ENCODE assay signal across 14 cellular contexts in the genomic region with DNA sequence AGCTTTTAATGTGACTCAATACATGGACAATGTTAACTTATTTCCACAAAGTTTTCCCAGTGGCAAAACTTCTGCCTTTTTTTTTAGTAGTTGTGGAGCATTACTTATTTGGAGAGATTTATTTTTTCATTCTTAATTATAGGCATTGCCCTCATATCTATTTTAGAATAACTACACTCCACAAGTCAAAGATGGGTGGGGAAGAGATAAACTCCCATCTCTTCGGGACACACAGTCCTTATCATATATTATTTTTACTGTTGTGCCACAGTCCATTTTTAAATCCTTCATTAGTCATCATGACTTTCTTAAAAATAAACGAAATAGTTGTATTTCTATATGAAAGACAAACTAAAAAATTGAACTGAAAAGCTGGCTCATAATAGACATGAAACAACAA. TPM values are rescaled to one million over a fixed set of nuclear protein-coding genes. Genes with fewer than 3 reads are reported as not detected.
DNase-seq lines count a peak whose midpoint lies in the region; ATAC-seq and TF ChIP-seq lines count a peak whose summit lies in the region.
"Had no signal": no experiment of that assay in that cellular context is flagged by ENCODE, and none has a peak within 500 bp of the region (broad histone marks: within the 10 kb centered on the region; RNA-seq: fewer than 3 reads in every experiment).

No MANE protein-coding gene starts in this region.

- peak overlapping the region; percentile 40 to 70 for H3K27ac ChIP-seq in breast epithelium
- peak overlapping the region; percentile 37 to 79 for H3K27ac ChIP-seq in right atrium auricular region
- peak overlapping the region; percentile 85 for H3K27ac ChIP-seq in psoas muscle
- H3K27ac ChIP-seq in uterus = peak overlapping the region; percentile 63 to 69

- 8 to 23% (median 13%) methylated on average over 2 of the region's 2 CpGs for WGBS in psoas muscle, 3 donors

- DNase-seq in breast epithelium (ENCODE audit: low spot score in 2 of 2) = no peak
- DNase-seq in right atrium auricular region (ENCODE audit: low spot score) = no peak
- no peak for DNase-seq in psoas muscle
- no peak for DNase-seq in uterus
- no peak for DNase-seq in stimulated activated CD4-positive, alpha-beta T cell treated with anti-CD3 and anti-CD28 coated beads, Interleukin-15, amount 100 ng/mL, for 24 hours
- no peak for DNase-seq in cerebellar cortex (ENCODE audit: low spot score)
- no peak for DNase-seq in DMS79 (lab: John Stamatoyannopoulos, UW)
- DNase-seq: activated B cell treated with CpG ODN at 0.5 μM for 24 hours; CD4-positive, alpha-beta memory T cell; central memory CD4-positive, alpha-beta T cell; EL; NCI-H187; NCI-H526 treated with DMSO at 0.1 percent for 48 hours; occipital lobe had no signal

- no peaks in the 10 kb centered on the region for H3K27me3 ChIP-seq in breast epithelium
- H3K27me3 ChIP-seq in right atrium auricular region = no peaks in the 10 kb centered on the region
- no peaks in the 10 kb centered on the region for H3K27me3 ChIP-seq in psoas muscle (ENCODE audit: insufficient read depth in 3 of 3, low read length in 2 of 3)
- no peaks in the 10 kb centered on the region for H3K27me3 ChIP-seq in uterus

- H3K4me3 ChIP-seq in breast epithelium (peak overlapping the region; percentile 24 to 57 (median 43)), right atrium auricular region (peak overlapping the region; percentile 41 to 42), psoas muscle (peak overlapping the region; percentile 64), uterus (peak overlapping the region; percentile 24 to 28)

- intact Hi-C loops in breast epithelium (cut with DNase I; ENCODE audit: low total_unique reads) (no loop called here), psoas muscle (cut with DNase I) (loop anchor here in 1 of 2 donors (5.0 kb wide), 1 partner anchor 127 kb away; no protein-coding TSS in a partner anchor), uterus (cut with DNase I; ENCODE audit: low total_unique reads) (no loop called here)

- no peaks in the 10 kb centered on the region for H3K36me3 ChIP-seq in breast epithelium
- H3K36me3 ChIP-seq in right atrium auricular region = no peaks in the 10 kb centered on the region
- H3K36me3 ChIP-seq in psoas muscle (ENCODE audit: insufficient read depth in 1 of 2, low read depth in 1 of 2) = no peaks in the 10 kb centered on the region
- H3K36me3 ChIP-seq in uterus = no peaks in the 10 kb centered on the region

- ATAC-seq in psoas muscle = peak in 3 of 4 donors; percentile 60 to 74 (median 61)

- TF ChIP-seq POLR2A in breast epithelium (IDR thresholded peaks at IDR 0.05) (no peak), uterus (IDR thresholded peaks at IDR 0.05) (no peak)

- TF ChIP-seq CTCF in breast epithelium (IDR thresholded peaks at IDR 0.05) = no peak
- no peak for TF ChIP-seq CTCF in right atrium auricular region (IDR thresholded peaks at IDR 0.05)
- TF ChIP-seq CTCF in psoas muscle (IDR thresholded peaks at IDR 0.05) = no peak
- TF ChIP-seq CTCF in uterus (IDR thresholded peaks at IDR 0.05) = no peak

- no peaks in the 10 kb centered on the region for H3K9me3 ChIP-seq in breast epithelium
- no peaks in the 10 kb centered on the region for H3K9me3 ChIP-seq in right atrium auricular region
- no peaks in the 10 kb centered on the region for H3K9me3 ChIP-seq in psoas muscle
- H3K9me3 ChIP-seq in uterus = no peaks in the 10 kb centered on the region

- no peaks in the 10 kb centered on the region for H3K4me1 ChIP-seq in breast epithelium
- no peaks in the 10 kb centered on the region for H3K4me1 ChIP-seq in right atrium auricular region
- no peaks in the 10 kb centered on the region for H3K4me1 ChIP-seq in psoas muscle
- H3K4me1 ChIP-seq in uterus = no peaks in the 10 kb centered on the region

RNA-seq across cellular contexts. Expression of gene DMD, which starts 1.2 kb away (rescaled TPM):
- total RNA-seq in breast epithelium = 100 to 1,000 TPM in 1 of 3 donors, 10 to 100 TPM in 2; 57.0 to 135 (median 65.2) TPM
- total RNA-seq in right atrium auricular region = 100 to 1,000 TPM; 111 to 135 TPM
- 100 to 1,000 TPM in 2 of 4 donors, 10 to 100 TPM in 2; 86.5 to 170 (median 120) TPM for total RNA-seq in psoas muscle
- 10 to 100 TPM in 2 of 3 donors, 1 to 10 TPM in 1; 6.8 to 23.8 (median 23.1) TPM for polyA plus RNA-seq in psoas muscle
- total RNA-seq in uterus = 100 to 1,000 TPM in 2 of 4 donors, 10 to 100 TPM in 2; 73.8 to 147 (median 97.8) TPM
